8 cellular contexts compared by ENCODE assay signal in genomic region chr10:92756233-92757065, GRCh38.
DNase-seq lines count a peak whose midpoint lies in the region; ATAC-seq and TF ChIP-seq lines count a peak whose summit lies in the region.

No MANE protein-coding gene starts in this region.

- peaks cover 5% of the 10 kb centered on the region for H3K9me3 Mint-ChIP-seq in WTC11
- no peaks in the 10 kb centered on the region for H3K9me3 Mint-ChIP-seq in activated T-cell treated with anti-CD3 and anti-CD28 coated beads, Interleukin-2, amount 50 U/mL, for 24 hours

- DNase-seq in GM10248 (ENCODE audit: extremely low spot score) (peak; percentile 65), WTC11 (ENCODE audit: low spot score) (no peak), cerebellar nuclear complex (lab: John Stamatoyannopoulos, UW) (no peak), posterior vena cava (ENCODE audit: low spot score) (no peak)
- no peak for DNase-seq in activated T-cell treated with anti-CD3 and anti-CD28 coated beads, Interleukin-2, amount 50 U/mL, for 24 hours

- H3K36me3 ChIP-seq in muscle layer of duodenum (ENCODE audit: control insufficient read depth in 1 of 2, insufficient read depth in 2 of 2, low read length in 2 of 2): no peaks in the 10 kb centered on the region

- H3K27me3 Mint-ChIP-seq in WTC11 (ENCODE audit: low read depth): no peaks in the 10 kb centered on the region
- H3K27me3 Mint-ChIP-seq in activated T-cell treated with anti-CD3 and anti-CD28 coated beads, Interleukin-2, amount 50 U/mL, for 24 hours: no peaks in the 10 kb centered on the region

- TF ChIP-seq CTCF in GM10248 (IDR thresholded peaks at IDR 0.05; ENCODE audit: control extremely low read depth, extremely low read depth, low read depth, missing control alignments): no peak
- no peak for TF ChIP-seq CTCF in WTC11 (IDR thresholded peaks at IDR 0.05)

- intact Hi-C loops in posterior vena cava (cut with DNase I): loop anchor here in 1 of 2 donors (10.0 kb wide), 1 partner anchor 62 kb away; no protein-coding TSS in a partner anchor

- no peak overlapping the region for H3K27ac Mint-ChIP-seq in WTC11
- H3K27ac Mint-ChIP-seq in activated T-cell treated with anti-CD3 and anti-CD28 coated beads, Interleukin-2, amount 50 U/mL, for 24 hours: no peak overlapping the region

- ATAC-seq in GM21390 (IDR thresholded peaks at IDR 0.05; ENCODE audit: unreplicated experiment) (peak; percentile 82), HG03521 (IDR thresholded peaks at IDR 0.05; ENCODE audit: unreplicated experiment) (peak; percentile 84), WTC11 (peak; percentile 21)

- peaks cover 0 to 10% of the 10 kb centered on the region in 2 donors for H3K4me1 ChIP-seq in muscle layer of duodenum (ENCODE audit: control insufficient read depth in 1 of 2, insufficient read depth in 2 of 2, low read length in 2 of 2)

- H3K27me3 ChIP-seq in muscle layer of duodenum (ENCODE audit: low read depth, low read length): no peaks in the 10 kb centered on the region

- POLR2A ChIA-PET in GM10248 (lab: Yijun Ruan, JAX): no interaction called here
- POLR2A ChIA-PET in WTC11 (lab: Charles Lee): no interaction called here

- no peak overlapping the region for H3K4me3 Mint-ChIP-seq in WTC11
- H3K4me3 Mint-ChIP-seq in activated T-cell treated with anti-CD3 and anti-CD28 coated beads, Interleukin-2, amount 50 U/mL, for 24 hours: no peak overlapping the region

- H3K36me3 Mint-ChIP-seq in WTC11: no peaks in the 10 kb centered on the region
- no peaks in the 10 kb centered on the region for H3K36me3 Mint-ChIP-seq in activated T-cell treated with anti-CD3 and anti-CD28 coated beads, Interleukin-2, amount 50 U/mL, for 24 hours (ENCODE audit: low read depth)

- peak overlapping the region; percentile 10 for H3K27ac ChIP-seq in muscle layer of duodenum (ENCODE audit: low read length)

- H3K9me3 ChIP-seq in muscle layer of duodenum (ENCODE audit: control insufficient read depth in 1 of 2, low read length in 2 of 2): no peaks in the 10 kb centered on the region

- H3K4me1 Mint-ChIP-seq in WTC11: peaks cover 17% of the 10 kb centered on the region
- H3K4me1 Mint-ChIP-seq in activated T-cell treated with anti-CD3 and anti-CD28 coated beads, Interleukin-2, amount 50 U/mL, for 24 hours (ENCODE audit: low read depth): peaks cover 11% of the 10 kb centered on the region

- peak overlapping the region in 1 of 2 donors; percentile 6 for H3K4me3 ChIP-seq in muscle layer of duodenum (ENCODE audit: low read depth in 1 of 2, low read length in 2 of 2)

- CTCF ChIA-PET in GM10248 (lab: Yijun Ruan, JAX) (interaction anchor here (1.1 to 1.8 kb wide), 4 partner anchors 10 to 118 kb away, joined by 3 to 7 read pairs (median 5); no protein-coding TSS in a partner anchor), WTC11 (lab: Charles Lee) (interaction anchor here (1.1 kb wide), 2 partner anchors 24 to 239 kb away, joined by 3 read pairs; no protein-coding TSS in a partner anchor)

TF ChIP-seq in WTC11, 78 proteins besides CTCF, POLR2A, EP300 and RAD21:
- TF ChIP-seq NR1H2 (CRISPR knock-in tag; IDR thresholded peaks at IDR 0.05) (no peak), GABPB1 (CRISPR knock-in tag; IDR thresholded peaks at IDR 0.05) (peak; percentile 34; the same call in 1 of the 2 replicates), STAT6 (CRISPR knock-in tag; conservative IDR thresholded peaks at IDR 0.05; ENCODE audit: low read depth) (no peak), NFYB (CRISPR knock-in tag; conservative IDR thresholded peaks at IDR 0.05; ENCODE audit: low read depth) (no peak), ZSCAN18 (CRISPR knock-in tag; IDR thresholded peaks at IDR 0.05) (no peak), ESRRA (CRISPR knock-in tag; IDR thresholded peaks at IDR 0.05; ENCODE audit: borderline replicate concordance) (no peak), AR (CRISPR knock-in tag; IDR thresholded peaks at IDR 0.05) (no peak)

Comparison
In these comparisons a context has a peak if more than half of its experiments do, and no peak if none do; other contexts are left out.
1. ATAC-seq: peak in every context shown above with its lines; median percentile 84 in HG03521; 82 in GM21390; 21 in WTC11.